ENCODE assay signal across 8 cellular contexts in genomic region chr2:234881413-234882241, GRCh38.
A peak's percentile ranks its signal among the peaks of the same experiment; 100 is the strongest.
DNase-seq lines count a peak whose midpoint lies in the region; ATAC-seq and TF ChIP-seq lines count a peak whose summit lies in the region.

No MANE protein-coding gene starts in this region.

- no peak overlapping the region for H3K27ac ChIP-seq in iPS DF 6.9 (ENCODE audit: low read length)
- H3K27ac ChIP-seq in skeletal muscle tissue (ENCODE audit: low read depth, low read length), result no peak overlapping the region

- intact Hi-C loops in Calu3 (cut with micrococcal nuclease; ENCODE audit: unreplicated experiment), result loop anchor here (2.0 to 10.0 kb wide), 4 partner anchors 57 to 225 kb away; no protein-coding TSS in a partner anchor

- H3K27me3 ChIP-seq in iPS DF 6.9 (ENCODE audit: control insufficient read depth, insufficient read depth, low read length) (peaks cover 2% of the 10 kb centered on the region; the same call in 1 of the 2 replicates), skeletal muscle tissue (ENCODE audit: control insufficient read depth in 3 of 3, insufficient read depth in 3 of 3, low read length in 3 of 3) (no peaks in the 10 kb centered on the region)

- no peak overlapping the region for H3K4me3 ChIP-seq in iPS DF 6.9 (ENCODE audit: low read length)
- peak overlapping the region in 2 of 3 donors; percentile 24 to 27 for H3K4me3 ChIP-seq in skeletal muscle tissue (ENCODE audit: low read length in 3 of 3)

- no peak overlapping the region for H3K9ac ChIP-seq in skeletal muscle tissue (ENCODE audit: low read depth in 1 of 3, low read length in 3 of 3)

- WGBS in iPS DF 6.9 (ENCODE audit: insufficient coverage, insufficient read length), result no CpG with 5 or more reads among the region's 8 CpGs

- no TSS peak for BruUV-seq in Calu3 (replicated peaks; lab: Mats Ljungman, UMichigan)

- no peaks in the 10 kb centered on the region for H3K36me3 ChIP-seq in iPS DF 6.9 (ENCODE audit: control insufficient read depth, insufficient read depth, low read length)
- no peaks in the 10 kb centered on the region for H3K36me3 ChIP-seq in skeletal muscle tissue (ENCODE audit: control insufficient read depth in 3 of 3, insufficient read depth in 3 of 3, low read length in 3 of 3)

- H3K9me3 Mint-ChIP-seq in Calu3 (ENCODE audit: low read depth, unreplicated experiment), result peaks cover 2% of the 10 kb centered on the region

- H3K27me3 Mint-ChIP-seq in Calu3 (ENCODE audit: unreplicated experiment), result peaks cover 3% of the 10 kb centered on the region

- H3K4me1 ChIP-seq in iPS DF 6.9 (ENCODE audit: control insufficient read depth, insufficient read depth, low read length) (no peaks in the 10 kb centered on the region), skeletal muscle tissue (ENCODE audit: control insufficient read depth in 3 of 3, insufficient read depth in 3 of 3, low read length in 3 of 3) (peaks cover 0 to 4% (median 3%) of the 10 kb centered on the region in 3 donors)

- peak overlapping the region; percentile 57 for H3K27ac Mint-ChIP-seq in Calu3 (ENCODE audit: unreplicated experiment)

- CTCF ChIA-PET in Calu3 (lab: Charles Lee), result interaction anchor here (0.6 to 1.6 kb wide), 6 partner anchors 19 to 1257 kb away, joined by 3 to 5 read pairs (median 4); no protein-coding TSS in a partner anchor

- H3K9me3 ChIP-seq in iPS DF 6.9 (ENCODE audit: control insufficient read depth, insufficient read depth, low read length), result no peaks in the 10 kb centered on the region
- no peaks in the 10 kb centered on the region for H3K9me3 ChIP-seq in skeletal muscle tissue (ENCODE audit: control insufficient read depth in 3 of 3, low read length in 3 of 3)

- peaks cover 11% of the 10 kb centered on the region for H3K36me3 Mint-ChIP-seq in Calu3 (ENCODE audit: insufficient read depth, unreplicated experiment)

- no peak for ATAC-seq in HG02981 (IDR thresholded peaks at IDR 0.05; ENCODE audit: unreplicated experiment)

- DNase-seq in Calu3 (peak; percentile 94), HUDEP-2 (lab: John Stamatoyannopoulos, UW; ENCODE audit: unreplicated experiment in 76 of 76) (peak in 42 of 76 experiments; percentile 2 to 51 (median 20)), SHP77 (lab: John Stamatoyannopoulos, UW) (peak; percentile 60 to 73), T47D (ENCODE audit: low read depth in 1 of 2, low spot score in 1 of 2) (peak; percentile 19 to 88), iPS DF 6.9 (ENCODE audit: low read depth, low spot score) (peak; percentile 83), activated gamma-delta T cell (lab: John Stamatoyannopoulos, UW) (no peak)

- H3K4me3 Mint-ChIP-seq in Calu3 (ENCODE audit: low read depth, unreplicated experiment), result no peak overlapping the region

- H3K4me1 Mint-ChIP-seq in Calu3 (ENCODE audit: low read depth, unreplicated experiment), result peaks cover 28% of the 10 kb centered on the region

- in situ Hi-C loops in T47D (cut with HindIII; ENCODE audit: low pct_unique_long_range_greater_than_20kb, low sequenced_read_pairs), result no loop called here

- peak; percentile 72 for TF ChIP-seq CTCF in Calu3 (IDR thresholded peaks at IDR 0.05; ENCODE audit: unreplicated experiment)
